ENCODE assay signal across 19 cellular contexts in genomic region chr6:158621694-158622544, GRCh38. TPM values are rescaled to one million over a fixed set of nuclear protein-coding genes. Genes with fewer than 3 reads are reported as not detected.
DNase-seq lines count a peak whose midpoint lies in the region; ATAC-seq and TF ChIP-seq lines count a peak whose summit lies in the region.
"Had no signal": no experiment of that assay in that cellular context is flagged by ENCODE, and none has a peak within 500 bp of the region (broad histone marks: within the 10 kb centered on the region; RNA-seq: fewer than 3 reads in every experiment).

No MANE protein-coding gene starts in this region.

- no peak overlapping the region for H3K4me3 ChIP-seq in Caco-2 (ENCODE audit: low read depth, low read length)
- H3K4me3 ChIP-seq: ascending aorta had no signal

- peaks cover 63% of the 10 kb centered on the region for H3K36me3 Mint-ChIP-seq in activated CD4-positive, alpha-beta T cell treated with anti-CD3 and anti-CD28 coated beads, Interleukin-2, amount 10 ng/mL, durations not matched to agents 7 days and 5 days (ENCODE audit: low read depth)
- H3K36me3 Mint-ChIP-seq in Caco-2 (ENCODE audit: insufficient read depth, unreplicated experiment) = peaks cover 78% of the 10 kb centered on the region
- H3K36me3 Mint-ChIP-seq in chondrocyte (ENCODE audit: low read depth) = peaks cover 32% of the 10 kb centered on the region
- peaks cover 38% of the 10 kb centered on the region for H3K36me3 Mint-ChIP-seq in osteocyte (ENCODE audit: unreplicated experiment)
- H3K36me3 Mint-ChIP-seq in activated CD8-positive, alpha-beta T cell treated with anti-CD3 and anti-CD28 coated beads, Interleukin-2, amount 10 ng/mL, durations not matched to agents 7 days and 5 days (ENCODE audit: low read depth) = peaks cover 57% of the 10 kb centered on the region

- no peaks in the 10 kb centered on the region for H3K27me3 Mint-ChIP-seq in activated CD4-positive, alpha-beta T cell treated with anti-CD3 and anti-CD28 coated beads, Interleukin-2, amount 10 ng/mL, durations not matched to agents 7 days and 5 days
- H3K27me3 Mint-ChIP-seq in Caco-2 (ENCODE audit: insufficient read depth, unreplicated experiment) (no peaks in the 10 kb centered on the region), chondrocyte (ENCODE audit: low read depth) (no peaks in the 10 kb centered on the region), osteocyte (ENCODE audit: unreplicated experiment) (no peaks in the 10 kb centered on the region)
- H3K27me3 Mint-ChIP-seq in activated CD8-positive, alpha-beta T cell treated with anti-CD3 and anti-CD28 coated beads, Interleukin-2, amount 10 ng/mL, durations not matched to agents 7 days and 5 days (ENCODE audit: low read depth) = no peaks in the 10 kb centered on the region
- H3K27me3 Mint-ChIP-seq: activated B cell treated with CpG ODN at 0.5 μM for 24 hours, IgD-negative memory B cell had no signal

- H3K27me3 ChIP-seq in Caco-2 (replicated peaks; ENCODE audit: control insufficient read depth, insufficient read depth, low read length) = no peaks in the 10 kb centered on the region
- H3K27me3 ChIP-seq: ascending aorta had no signal

- BruUV-seq in Caco-2 (replicated peaks; lab: Mats Ljungman, UMichigan) = no TSS peak

- CTCF ChIA-PET in activated CD4-positive, alpha-beta T cell treated with anti-CD3 and anti-CD28 coated beads, Interleukin-2, amount 10 ng/mL, durations not matched to agents 7 days and 5 days (lab: Charles Lee) = interaction anchor here (0.8 to 1.4 kb wide), 3 partner anchors 9 to 69 kb away, joined by 3 to 4 read pairs (median 4); no protein-coding TSS in a partner anchor
- CTCF ChIA-PET in Caco-2 (lab: Charles Lee) = no interaction called here
- CTCF ChIA-PET in activated CD8-positive, alpha-beta T cell treated with anti-CD3 and anti-CD28 coated beads, Interleukin-2, amount 10 ng/mL, durations not matched to agents 7 days and 5 days (lab: Charles Lee) = interaction anchor here (0.6 to 1.4 kb wide), 2 partner anchors 38 to 408 kb away, joined by 3 read pairs; no protein-coding TSS in a partner anchor

- H3K4me1 Mint-ChIP-seq in activated CD4-positive, alpha-beta T cell treated with anti-CD3 and anti-CD28 coated beads, Interleukin-2, amount 10 ng/mL, durations not matched to agents 7 days and 5 days = peaks cover 1% of the 10 kb centered on the region
- no peaks in the 10 kb centered on the region for H3K4me1 Mint-ChIP-seq in Caco-2 (ENCODE audit: low read depth, unreplicated experiment)
- H3K4me1 Mint-ChIP-seq in chondrocyte (ENCODE audit: low read depth) = peaks cover 6% of the 10 kb centered on the region
- no peaks in the 10 kb centered on the region for H3K4me1 Mint-ChIP-seq in osteocyte (ENCODE audit: unreplicated experiment)
- peaks cover 2% of the 10 kb centered on the region for H3K4me1 Mint-ChIP-seq in activated CD8-positive, alpha-beta T cell treated with anti-CD3 and anti-CD28 coated beads, Interleukin-2, amount 10 ng/mL, durations not matched to agents 7 days and 5 days (ENCODE audit: low read depth)
- H3K4me1 Mint-ChIP-seq: activated B cell treated with CpG ODN at 0.5 μM for 24 hours, H9 had no signal

- TF ChIP-seq CTCF in Caco-2 (IDR thresholded peaks at IDR 0.05; ENCODE audit: insufficient read depth in 1 of 2, low read depth in 1 of 2, low read length in 1 of 2, severe bottlenecking in 1 of 2, unreplicated experiment in 1 of 2) (no peak), chondrocyte (IDR thresholded peaks at IDR 0.05) (no peak), osteocyte (IDR thresholded peaks at IDR 0.05) (no peak)

- POLR2A ChIA-PET in activated CD4-positive, alpha-beta T cell treated with anti-CD3 and anti-CD28 coated beads, Interleukin-2, amount 10 ng/mL, durations not matched to agents 7 days and 5 days (lab: Charles Lee) = no interaction called here
- POLR2A ChIA-PET in Caco-2 (lab: Charles Lee) = no interaction called here
- POLR2A ChIA-PET in activated CD8-positive, alpha-beta T cell treated with anti-CD3 and anti-CD28 coated beads, Interleukin-2, amount 10 ng/mL, durations not matched to agents 7 days and 5 days (lab: Charles Lee) = no interaction called here

- no peak overlapping the region for H3K4me3 Mint-ChIP-seq in activated CD4-positive, alpha-beta T cell treated with anti-CD3 and anti-CD28 coated beads, Interleukin-2, amount 10 ng/mL, durations not matched to agents 7 days and 5 days
- H3K4me3 Mint-ChIP-seq in Caco-2 (ENCODE audit: unreplicated experiment) = no peak overlapping the region
- H3K4me3 Mint-ChIP-seq in chondrocyte (ENCODE audit: unreplicated experiment) = no peak overlapping the region
- no peak overlapping the region for H3K4me3 Mint-ChIP-seq in osteocyte (ENCODE audit: unreplicated experiment)
- H3K4me3 Mint-ChIP-seq in activated CD8-positive, alpha-beta T cell treated with anti-CD3 and anti-CD28 coated beads, Interleukin-2, amount 10 ng/mL, durations not matched to agents 7 days and 5 days = no peak overlapping the region
- H3K4me3 Mint-ChIP-seq: activated B cell treated with CpG ODN at 0.5 μM for 24 hours, endodermal cell, H9, IgD-negative memory B cell had no signal

- no peak for DNase-seq in activated CD4-positive, alpha-beta T cell treated with anti-CD3 and anti-CD28 coated beads, Interleukin-2, amount 10 ng/mL, durations not matched to agents 7 days and 5 days
- DNase-seq in activated CD4-positive, alpha-beta T cell treated with anti-CD3 and anti-CD28 coated beads for 4 hours = no peak
- no peak for DNase-seq in Caco-2
- DNase-seq in chondrocyte (ENCODE audit: low spot score) = no peak
- DNase-seq in osteocyte (ENCODE audit: extremely low spot score, unreplicated experiment) = peak; percentile 62
- no peak for DNase-seq in activated CD8-positive, alpha-beta T cell treated with anti-CD3 and anti-CD28 coated beads, Interleukin-2, amount 10 ng/mL, durations not matched to agents 7 days and 5 days
- DNase-seq: activated B cell treated with CpG ODN at 0.5 μM for 24 hours, cerebellar nuclear complex, endodermal cell, glutamatergic neuron, H9, NCI-H1436 treated with DMSO at 0.1 percent for 48 hours, NCI-H82, nucleus accumbens, PC-3 had no signal

- H3K9me3 Mint-ChIP-seq in activated CD4-positive, alpha-beta T cell treated with anti-CD3 and anti-CD28 coated beads, Interleukin-2, amount 10 ng/mL, durations not matched to agents 7 days and 5 days = no peaks in the 10 kb centered on the region
- H3K9me3 Mint-ChIP-seq in Caco-2 (ENCODE audit: unreplicated experiment) (no peaks in the 10 kb centered on the region), chondrocyte (ENCODE audit: low read depth) (no peaks in the 10 kb centered on the region), osteocyte (ENCODE audit: unreplicated experiment) (no peaks in the 10 kb centered on the region)
- H3K9me3 Mint-ChIP-seq in activated CD8-positive, alpha-beta T cell treated with anti-CD3 and anti-CD28 coated beads, Interleukin-2, amount 10 ng/mL, durations not matched to agents 7 days and 5 days (ENCODE audit: insufficient read depth) = no peaks in the 10 kb centered on the region
- H3K9me3 Mint-ChIP-seq: activated B cell treated with CpG ODN at 0.5 μM for 24 hours, H9, IgD-negative memory B cell had no signal

- H3K4me1 ChIP-seq in Caco-2 = no peaks in the 10 kb centered on the region

- H3K36me3 ChIP-seq in Caco-2 (ENCODE audit: control insufficient read depth, insufficient read depth, low read length) = peaks cover 3% of the 10 kb centered on the region

- no peaks in the 10 kb centered on the region for H3K9me3 ChIP-seq in Caco-2
- H3K9me3 ChIP-seq: ascending aorta had no signal

- H3K27ac Mint-ChIP-seq in activated CD4-positive, alpha-beta T cell treated with anti-CD3 and anti-CD28 coated beads, Interleukin-2, amount 10 ng/mL, durations not matched to agents 7 days and 5 days = peak overlapping the region; percentile 73
- H3K27ac Mint-ChIP-seq in Caco-2 (ENCODE audit: unreplicated experiment) (peak overlapping the region; percentile 45), chondrocyte (ENCODE audit: unreplicated experiment) (peak overlapping the region; percentile 17), osteocyte (ENCODE audit: unreplicated experiment) (no peak overlapping the region)
- H3K27ac Mint-ChIP-seq in activated CD8-positive, alpha-beta T cell treated with anti-CD3 and anti-CD28 coated beads, Interleukin-2, amount 10 ng/mL, durations not matched to agents 7 days and 5 days = no peak overlapping the region
- H3K27ac Mint-ChIP-seq: activated B cell treated with CpG ODN at 0.5 μM for 24 hours, IgD-negative memory B cell had no signal

- no peak for ATAC-seq in activated CD8-positive, alpha-beta T cell treated with anti-CD3 and anti-CD28 coated beads, Interleukin-2, amount 10 ng/mL, durations not matched to agents 7 days and 5 days
- ATAC-seq in GM21360 (IDR thresholded peaks at IDR 0.05; ENCODE audit: unreplicated experiment) (no peak), HG02588 (IDR thresholded peaks at IDR 0.05; ENCODE audit: unreplicated experiment) (no peak)
- ATAC-seq: PC-3 had no signal

- intact Hi-C loops in Caco-2 (cut with micrococcal nuclease; ENCODE audit: unreplicated experiment) = no loop called here

RNA-seq across cellular contexts. Expression of gene DYNLT1, which starts 22.6 kb away (rescaled TPM):
- 100 to 1,000 TPM in 1 of 2 experiments, 10 to 100 TPM in 1; 81.4 to 102 TPM for total RNA-seq in activated CD4-positive, alpha-beta T cell treated with anti-CD3 and anti-CD28 coated beads, Interleukin-2, amount 10 ng/mL, durations not matched to agents 7 days and 5 days
- 95.6 and 96.6 TPM in 2 replicates for total RNA-seq in Caco-2 (2022)
- total RNA-seq in chondrocyte = 153 to 171 TPM (median 170 TPM) in 3 replicates
- 116 and 118 TPM in 2 replicates for total RNA-seq in osteocyte
- 10 to 100 TPM; 79.0 to 86.4 TPM for total RNA-seq in activated CD8-positive, alpha-beta T cell treated with anti-CD3 and anti-CD28 coated beads, Interleukin-2, amount 10 ng/mL, durations not matched to agents 7 days and 5 days

RNA-seq across cellular contexts. Expression of gene SYTL3, which starts 27.9 kb away (rescaled TPM):
- total RNA-seq in activated CD4-positive, alpha-beta T cell treated with anti-CD3 and anti-CD28 coated beads, Interleukin-2, amount 10 ng/mL, durations not matched to agents 7 days and 5 days = 10 to 100 TPM; 25.8 to 26.9 TPM
- total RNA-seq in Caco-2 (2022) (0.86 and 1.1 TPM in 2 replicates), chondrocyte (0.58 to 1.6 TPM (median 1.4 TPM) in 3 replicates), osteocyte (0.31 and 0.48 TPM in 2 replicates)
- 10 to 100 TPM; 43.5 to 48.3 TPM for total RNA-seq in activated CD8-positive, alpha-beta T cell treated with anti-CD3 and anti-CD28 coated beads, Interleukin-2, amount 10 ng/mL, durations not matched to agents 7 days and 5 days

Comparison
In these comparisons a context has a peak if more than half of its experiments do, and no peak if none do; other contexts are left out.
1. H3K27ac Mint-ChIP-seq: peak in activated CD4-positive, alpha-beta T cell treated with anti-CD3 and anti-CD28 coated beads, Interleukin-2, amount 10 ng/mL, durations not matched to agents 7 days and 5 days (single experiment), Caco-2 (single experiment) and chondrocyte (single experiment); none in osteocyte (single experiment) and activated CD8-positive, alpha-beta T cell treated with anti-CD3 and anti-CD28 coated beads, Interleukin-2, amount 10 ng/mL, durations not matched to agents 7 days and 5 days (single experiment).
2. RNA of gene SYTL3, which starts 27.9 kb away (total RNA-seq): 43.5 to 48.3 TPM in activated CD8-positive, alpha-beta T cell treated with anti-CD3 and anti-CD28 coated beads, Interleukin-2, amount 10 ng/mL, durations not matched to agents 7 days and 5 days and 25.8 to 26.9 TPM in activated CD4-positive, alpha-beta T cell treated with anti-CD3 and anti-CD28 coated beads, Interleukin-2, amount 10 ng/mL, durations not matched to agents 7 days and 5 days; 0.58 to 1.6 TPM in chondrocyte, 0.86 to 1.1 TPM in Caco-2 and 0.31 to 0.48 TPM in osteocyte; every median in the first group is over 10 times any median in the second.